32 cellular contexts compared by ENCODE assay signal in the genomic region with DNA sequence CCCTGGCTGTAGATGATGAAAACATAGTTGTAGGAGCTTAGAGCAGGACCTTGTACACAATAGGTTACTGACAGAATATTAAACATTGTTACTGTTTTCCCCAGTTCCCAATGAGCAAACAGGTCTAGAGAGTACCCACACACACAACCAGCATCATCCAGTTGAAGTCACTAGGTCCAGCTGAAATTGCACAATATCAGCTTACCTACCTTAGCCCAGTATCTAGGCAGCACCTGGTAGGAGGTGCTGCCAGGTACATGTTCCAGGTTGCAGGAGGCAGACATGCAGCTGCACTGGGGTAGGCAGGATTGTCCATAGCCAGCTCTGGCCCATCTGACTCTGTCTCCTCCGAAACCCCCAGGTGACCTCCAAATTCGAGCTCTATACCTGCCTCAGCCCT. TPM values are rescaled to one million over a fixed set of nuclear protein-coding genes. Genes with fewer than 3 reads are reported as not detected.
"Had no signal": no experiment of that assay in that cellular context is flagged by ENCODE, and none has a peak within 500 bp of the region (broad histone marks: within the 10 kb centered on the region; RNA-seq: fewer than 3 reads in every experiment).

No MANE protein-coding gene starts in this region.

- H3K9me3 ChIP-seq: ovary, psoas muscle, spleen, suprapubic skin, testis, tibial artery, transverse colon, upper lobe of right lung, uterus had no signal

- H3K4me2 ChIP-seq: neural progenitor cell, smooth muscle cell had no signal

- H3K27me3 ChIP-seq: neural progenitor cell, ovary, spleen, suprapubic skin, testis, tibial artery, transverse colon, upper lobe of right lung, uterus had no signal

- H3K27ac ChIP-seq: neural progenitor cell, ovary, parathyroid adenoma, psoas muscle, skin epidermis, spleen, suprapubic skin, testis, tibial artery, transverse colon, upper lobe of right lung, uterus had no signal

- H3K79me2 ChIP-seq: parathyroid adenoma had no signal

- H3K9ac ChIP-seq: neural progenitor cell, parathyroid adenoma had no signal

- ATAC-seq: natural killer cell; psoas muscle; right cardiac atrium; sciatic nerve; stimulated activated memory B cell treated with anti-CD40 and anti-IgM and Interleukin-4, amounts not matched to agents 10 μg/mL and 1 μg/mL and 100 μg/mL, for 72 hours; stimulated activated naive CD8-positive, alpha-beta T cell treated with anti-CD3 and anti-CD28 coated beads, Interleukin-15, amount 100 ng/mL, for 72 hours; stimulated activated naive CD8-positive, alpha-beta T cell treated with anti-CD3 and anti-CD28 coated beads, Interleukin-15, Interleukin-2, amounts not matched to agents 100 U/mL and 50 U/mL, for 24 hours; upper lobe of right lung had no signal

- H3K4me3 Mint-ChIP-seq: natural killer cell; nephron; neural progenitor cell; stimulated activated memory B cell treated with anti-CD40 and anti-IgM and Interleukin-4, amounts not matched to agents 10 μg/mL and 1 μg/mL and 100 μg/mL, for 72 hours; stimulated activated naive CD8-positive, alpha-beta T cell treated with anti-CD3 and anti-CD28 coated beads, Interleukin-15, amount 100 ng/mL, for 72 hours; type B pancreatic cell had no signal

- H3K4me1 ChIP-seq: neural progenitor cell, parathyroid adenoma, testis, uterus had no signal

- H2AFZ ChIP-seq: neural progenitor cell, parathyroid adenoma had no signal

- H3K27me3 Mint-ChIP-seq: progenitor cell of endocrine pancreas; stimulated activated memory B cell treated with anti-CD40 and anti-IgM and Interleukin-4, amounts not matched to agents 10 μg/mL and 1 μg/mL and 100 μg/mL, for 72 hours; stimulated activated naive CD8-positive, alpha-beta T cell treated with anti-CD3 and anti-CD28 coated beads, Interleukin-15, amount 100 ng/mL, for 72 hours; type B pancreatic cell had no signal

- H3K9me3 Mint-ChIP-seq: natural killer cell; nephron; neural progenitor cell; stimulated activated memory B cell treated with anti-CD40 and anti-IgM and Interleukin-4, amounts not matched to agents 10 μg/mL and 1 μg/mL and 100 μg/mL, for 72 hours; stimulated activated naive CD8-positive, alpha-beta T cell treated with anti-CD3 and anti-CD28 coated beads, Interleukin-15, amount 100 ng/mL, for 72 hours; type B pancreatic cell had no signal

- H3K36me3 ChIP-seq: neural progenitor cell, ovary, uterus had no signal

- H3K4me1 Mint-ChIP-seq: nephron had no signal

- H3K27ac Mint-ChIP-seq: nephron; neural progenitor cell; stimulated activated memory B cell treated with anti-CD40 and anti-IgM and Interleukin-4, amounts not matched to agents 10 μg/mL and 1 μg/mL and 100 μg/mL, for 72 hours; type B pancreatic cell had no signal

- DNase-seq: natural killer cell; occipital lobe; ovary; posterior cingulate gyrus; psoas muscle; spleen; stimulated activated CD4-positive, alpha-beta T cell treated with anti-CD3 and anti-CD28 coated beads, Interleukin-12 subunit alpha, Interleukin-12 subunit beta, amount 100 ng/mL, for 4 hours; stimulated activated CD4-positive, alpha-beta T cell treated with anti-CD3 and anti-CD28 coated beads, Interleukin-1b, Interleukin-23, amount 100 ng/mL, for 48 hours; stimulated activated CD4-positive, alpha-beta T cell treated with anti-CD3 and anti-CD28 coated beads, Interleukin-4, amount 100 ng/mL, for 1 hour; stimulated activated CD4-positive, alpha-beta T cell treated with anti-CD3 and anti-CD28 coated beads, Interleukin-4, amount 100 ng/mL, for 4 hours; stimulated activated CD8-positive, alpha-beta memory T cell treated with anti-CD3 and anti-CD28 coated beads, Interleukin-4, amount 100 ng/mL, for 48 hours; stimulated activated naive CD4-positive, alpha-beta T cell; stimulated activated naive CD8-positive, alpha-beta T cell treated with anti-CD3 and anti-CD28 coated beads, Interleukin-15, amount 100 ng/mL, for 72 hours; stimulated activated naive CD8-positive, alpha-beta T cell treated with anti-CD3 and anti-CD28 coated beads, Interleukin-15, Interleukin-2, amounts not matched to agents 100 U/mL and 50 U/mL, for 24 hours; substantia nigra; testis; tibial artery; transverse colon; upper lobe of right lung; uterus had no signal

- H3K4me3 ChIP-seq: neural progenitor cell, ovary, psoas muscle, skin epidermis, smooth muscle cell, spleen, suprapubic skin, testis, tibial artery, transverse colon, upper lobe of right lung, uterus had no signal

RNA-seq across cellular contexts. Expression of a gene that starts 1.5 kb away (rescaled TPM):
- total RNA-seq: occipital lobe, osteoblast had no signal
